1 cellular context compared by ENCODE assay signal in the genomic region with DNA sequence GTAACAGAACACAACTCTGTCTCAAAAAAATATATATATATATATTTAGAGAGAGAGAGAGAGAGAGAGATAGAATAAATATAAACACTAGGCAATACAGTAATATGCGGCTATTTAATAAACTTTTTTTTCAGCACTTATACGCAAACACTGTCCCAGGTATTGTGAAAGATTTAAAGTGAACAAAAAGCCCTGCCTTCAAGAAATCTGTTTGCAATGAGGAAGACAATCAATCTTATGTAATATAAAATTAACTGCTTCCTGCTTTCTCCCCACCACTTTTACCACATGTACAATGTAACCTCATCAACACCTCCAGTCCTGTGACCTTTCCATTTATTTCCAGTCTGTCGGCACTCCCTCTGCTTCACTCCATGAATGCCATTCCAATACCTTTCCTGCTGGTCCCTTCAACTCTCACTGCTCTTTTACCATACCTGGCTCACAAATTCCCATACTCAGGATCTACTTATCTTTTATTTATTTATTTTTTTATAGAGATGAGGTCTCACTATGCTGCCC.
TF ChIP-seq lines count a peak whose summit lies in the region.

No MANE protein-coding gene starts in this region.

TF ChIP-seq in SK-N-SH, 30 proteins besides CTCF, POLR2A, EP300 and RAD21 (continued from another document):
- TF ChIP-seq, protein P1, sequence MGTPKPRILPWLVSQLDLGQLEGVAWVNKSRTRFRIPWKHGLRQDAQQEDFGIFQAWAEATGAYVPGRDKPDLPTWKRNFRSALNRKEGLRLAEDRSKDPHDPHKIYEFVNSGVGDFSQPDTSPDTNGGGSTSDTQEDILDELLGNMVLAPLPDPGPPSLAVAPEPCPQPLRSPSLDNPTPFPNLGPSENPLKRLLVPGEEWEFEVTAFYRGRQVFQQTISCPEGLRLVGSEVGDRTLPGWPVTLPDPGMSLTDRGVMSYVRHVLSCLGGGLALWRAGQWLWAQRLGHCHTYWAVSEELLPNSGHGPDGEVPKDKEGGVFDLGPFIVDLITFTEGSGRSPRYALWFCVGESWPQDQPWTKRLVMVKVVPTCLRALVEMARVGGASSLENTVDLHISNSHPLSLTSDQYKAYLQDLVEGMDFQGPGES (IDR thresholded peaks at IDR 0.05; ENCODE audit: low read depth, low read length): no peak
- TF ChIP-seq, protein P2, sequence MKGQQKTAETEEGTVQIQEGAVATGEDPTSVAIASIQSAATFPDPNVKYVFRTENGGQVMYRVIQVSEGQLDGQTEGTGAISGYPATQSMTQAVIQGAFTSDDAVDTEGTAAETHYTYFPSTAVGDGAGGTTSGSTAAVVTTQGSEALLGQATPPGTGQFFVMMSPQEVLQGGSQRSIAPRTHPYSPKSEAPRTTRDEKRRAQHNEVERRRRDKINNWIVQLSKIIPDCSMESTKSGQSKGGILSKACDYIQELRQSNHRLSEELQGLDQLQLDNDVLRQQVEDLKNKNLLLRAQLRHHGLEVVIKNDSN (IDR thresholded peaks at IDR 0.05; ENCODE audit: borderline replicate concordance, low read depth): no peak
- TF ChIP-seq JUND (IDR thresholded peaks at IDR 0.05) (no peak), TEAD4 (IDR thresholded peaks at IDR 0.05; ENCODE audit: borderline replicate concordance, insufficient read depth) (no peak)
TF ChIP-seq in SK-N-SH: peak in this region for 0.
